8 cellular contexts compared by ENCODE assay signal in the genomic region with DNA sequence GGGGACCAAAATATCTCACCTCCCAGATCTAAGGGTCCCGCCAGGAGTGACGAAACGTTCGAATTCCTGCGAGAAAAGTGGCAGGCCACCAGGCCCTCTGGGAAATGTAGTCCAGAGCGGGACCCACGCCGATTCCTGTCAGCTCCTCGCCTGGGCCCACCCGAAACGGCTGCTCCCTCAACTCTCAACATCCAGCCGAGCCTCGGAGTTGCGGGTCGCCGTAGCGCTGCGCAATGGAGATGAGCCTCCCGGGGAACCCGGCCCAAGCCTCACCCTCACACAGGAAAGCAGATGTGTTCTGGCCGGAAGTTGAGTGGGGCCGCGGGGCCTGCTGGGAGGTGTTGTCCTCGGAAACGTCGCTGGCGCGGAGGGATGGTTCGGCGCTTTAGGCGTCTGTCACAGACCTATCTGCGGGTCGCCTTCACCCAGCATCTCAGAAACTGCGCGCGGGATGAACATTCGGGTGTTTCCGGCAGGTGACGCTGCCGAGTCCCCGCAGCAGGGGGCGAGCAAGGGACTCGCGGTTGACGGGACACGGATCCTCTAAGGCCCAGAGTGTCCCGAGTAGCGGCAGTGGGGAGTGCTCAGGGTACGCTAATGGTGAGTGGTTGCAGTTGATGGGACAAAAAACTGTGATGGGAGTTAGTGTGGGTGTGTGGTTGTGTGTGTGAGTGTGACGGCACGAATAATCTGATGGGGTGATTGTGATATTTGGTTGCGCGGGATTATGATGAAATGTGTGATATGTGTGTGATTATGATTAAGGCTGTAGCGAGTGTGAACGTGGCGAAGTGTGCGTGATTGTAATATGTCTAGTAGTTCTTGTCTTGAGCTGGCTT. TPM values are rescaled to one million over a fixed set of nuclear protein-coding genes. Genes with fewer than 3 reads are reported as not detected.
DNase-seq lines count a peak whose midpoint lies in the region; ATAC-seq and TF ChIP-seq lines count a peak whose summit lies in the region.

A gene (plus strand): TSS at position 341 of the 839 bp plus-strand sequence. CDS start 6,439 bp downstream, outside the sequence.
A gene (minus strand): TSS at position 300 of the 839 bp plus-strand sequence. CDS start 1,124 bp downstream, outside the sequence.

- peaks cover 6% of the 10 kb centered on the region for H3K79me1 ChIP-seq in mesendoderm (ENCODE audit: low read length)

- H3K27me3 ChIP-seq in AG04450 (ENCODE audit: control insufficient read depth, insufficient read depth, low read length) (no peaks in the 10 kb centered on the region), endocrine pancreas (ENCODE audit: control insufficient read depth, insufficient read depth, low read length) (no peaks in the 10 kb centered on the region), mesendoderm (ENCODE audit: insufficient read depth, low read length, poor library complexity) (no peaks in the 10 kb centered on the region)

- POLR2A ChIA-PET in AG04450 (lab: Yijun Ruan, JAX): no interaction called here

- H3K4ac ChIP-seq in mesendoderm (ENCODE audit: low read depth, low read length): no peak within 1 kb of the TSS

- H3K79me2 ChIP-seq in mesendoderm (ENCODE audit: control insufficient read depth, insufficient read depth, low read length): no peaks in the 10 kb centered on the region

- no peak within 1 kb of the TSS for H2BK15ac ChIP-seq in mesendoderm (replicated peaks; ENCODE audit: low read depth)

- CTCF ChIA-PET in AG04450 (lab: Charles Lee): interaction anchor here (0.6 to 0.8 kb wide), 2 partner anchors 11 to 861 kb away, joined by 3 to 4 read pairs; no protein-coding TSS in a partner anchor

- H2BK5ac ChIP-seq in mesendoderm (ENCODE audit: low read length): peak within 1 kb of the TSS; percentile 80

- no peak within 1 kb of the TSS for H4K5ac ChIP-seq in mesendoderm (ENCODE audit: low read length)

- no peak within 1 kb of the TSS for H3K23ac ChIP-seq in mesendoderm (ENCODE audit: low read length)

- no peak within 1 kb of the TSS for H2BK120ac ChIP-seq in mesendoderm (ENCODE audit: low read depth, low read length)

- no peak within 1 kb of the TSS for H4K8ac ChIP-seq in mesendoderm (ENCODE audit: low read depth, low read length)

- DNase-seq in AG04450 (ENCODE audit: low read depth, low spot score) (peak; percentile 36), NCI-H526 (lab: John Stamatoyannopoulos, UW) (peak; percentile 90 to 98), mesendoderm (peak; percentile 97)
- DNase-seq in activated CD8-positive, alpha-beta memory T cell treated with anti-CD3 and anti-CD28 coated beads, Interleukin-2, amount 50 U/mL, for 24 hours (ENCODE audit: extremely low read depth): peak; percentile 80
- peak; percentile 73 for DNase-seq in stimulated activated CD8-positive, alpha-beta memory T cell treated with anti-CD3 and anti-CD28 coated beads, Interleukin-12 subunit alpha, Interleukin-12 subunit beta, amount 100 ng/mL, for 24 hours (ENCODE audit: extremely low read depth)

- peak within 1 kb of the TSS; percentile 76 for H3K18ac ChIP-seq in mesendoderm (ENCODE audit: low read length)

- H3K4me1 ChIP-seq in endocrine pancreas (ENCODE audit: control insufficient read depth, insufficient read depth, low read length) (peaks cover 5% of the 10 kb centered on the region), mesendoderm (ENCODE audit: control insufficient read depth, low read depth, low read length) (peaks cover 2% of the 10 kb centered on the region)

- TF ChIP-seq CTCF in AG04450 (IDR thresholded peaks at IDR 0.05; ENCODE audit: low read depth, low read length): peak; percentile 71

- peak within 1 kb of the TSS; percentile 68 for H3K9ac ChIP-seq in endocrine pancreas (ENCODE audit: control insufficient read depth, insufficient read depth, low read length)
- H3K9ac ChIP-seq in mesendoderm (ENCODE audit: low read length): peak within 1 kb of the TSS; percentile 64

- ATAC-seq in GM18868 (IDR thresholded peaks at IDR 0.05; ENCODE audit: unreplicated experiment) (peak; percentile 93), HG03175 (IDR thresholded peaks at IDR 0.05; ENCODE audit: unreplicated experiment) (peak; percentile 90)

- H3K4me3 ChIP-seq in AG04450 (ENCODE audit: low read depth, low read length) (peak within 1 kb of the TSS; percentile 85), endocrine pancreas (ENCODE audit: control insufficient read depth, insufficient read depth, low read length) (peak within 1 kb of the TSS; percentile 94), mesendoderm (ENCODE audit: low read length) (peak within 1 kb of the TSS; percentile 43)

- peak within 1 kb of the TSS; percentile 88 for H3K27ac ChIP-seq in AG04450 (ENCODE audit: low read depth, low read length)
- peak within 1 kb of the TSS; percentile 89 for H3K27ac ChIP-seq in mesendoderm (ENCODE audit: low read depth, low read length)

- peak within 1 kb of the TSS; percentile 99 for H3K56ac ChIP-seq in mesendoderm (ENCODE audit: low read length)

- H3K9me3 ChIP-seq in AG04450 (ENCODE audit: control insufficient read depth, insufficient read depth, low read length) (peaks cover 11% of the 10 kb centered on the region), endocrine pancreas (ENCODE audit: control insufficient read depth, low read length) (no peaks in the 10 kb centered on the region)

- peaks cover 3% of the 10 kb centered on the region for H3K36me3 ChIP-seq in endocrine pancreas (ENCODE audit: control insufficient read depth, insufficient read depth, low read length)
- H3K36me3 ChIP-seq in mesendoderm (ENCODE audit: control insufficient read depth, insufficient read depth, low read length): peaks cover 1% of the 10 kb centered on the region

- H3K4me2 ChIP-seq in mesendoderm (ENCODE audit: low read length): peak within 1 kb of the TSS; percentile 85

- WGBS in mesendoderm (ENCODE audit: extremely low coverage, insufficient coverage, low lambda C conversion rate): 100% methylated on average over 6 of the region's 57 CpGs

- no peak within 1 kb of the TSS for H2AK5ac ChIP-seq in mesendoderm (ENCODE audit: low read length)

RNA-seq across cellular contexts. Expression of the first gene that starts in this region (rescaled TPM):
- polyA plus RNA-seq in AG04450 (2011; rRNA removed): 7.8 and 8.6 TPM in 2 replicates
- 7.3 and 9.0 TPM in 2 replicates for polyA minus RNA-seq in AG04450 (2011; rRNA and poly(A)+ RNA removed)
- polyA plus RNA-seq in mesendoderm (2013, experiment 1 of 2): 3.1 TPM
- 3.0 TPM for polyA plus RNA-seq in mesendoderm (2013, experiment 2 of 2)

RNA-seq across cellular contexts. Expression of the second gene that starts in this region (rescaled TPM):
- 1.1 and 1.9 TPM in 2 replicates for polyA plus RNA-seq in AG04450 (2011; rRNA removed)
- polyA minus RNA-seq in AG04450 (2011; rRNA and poly(A)+ RNA removed): 1.3 and 2.3 TPM in 2 replicates
- polyA plus RNA-seq in mesendoderm (2013, experiment 1 of 2): 4.7 TPM
- polyA plus RNA-seq in mesendoderm (2013, experiment 2 of 2): 5.0 TPM

Comparison
In these comparisons a context has a peak if more than half of its experiments do, and no peak if none do; other contexts are left out.
1. Peak in every context shown above with its lines: DNase-seq, ATAC-seq, H3K4me3 ChIP-seq and H3K27ac ChIP-seq.
2. DNase-seq: peak in every context shown above with its lines; median percentile 97 in mesendoderm; 94 in NCI-H526; 80 in activated CD8-positive, alpha-beta memory T cell treated with anti-CD3 and anti-CD28 coated beads, Interleukin-2, amount 50 U/mL, for 24 hours; 73 in stimulated activated CD8-positive, alpha-beta memory T cell treated with anti-CD3 and anti-CD28 coated beads, Interleukin-12 subunit alpha, Interleukin-12 subunit beta, amount 100 ng/mL, for 24 hours; 36 in AG04450.
3. H3K4me3 ChIP-seq: peak in every context shown above with its lines; median percentile 94 in endocrine pancreas; 85 in AG04450; 43 in mesendoderm.